Comparison of ENCODE assay signal across 21 cellular contexts in the genomic region with DNA sequence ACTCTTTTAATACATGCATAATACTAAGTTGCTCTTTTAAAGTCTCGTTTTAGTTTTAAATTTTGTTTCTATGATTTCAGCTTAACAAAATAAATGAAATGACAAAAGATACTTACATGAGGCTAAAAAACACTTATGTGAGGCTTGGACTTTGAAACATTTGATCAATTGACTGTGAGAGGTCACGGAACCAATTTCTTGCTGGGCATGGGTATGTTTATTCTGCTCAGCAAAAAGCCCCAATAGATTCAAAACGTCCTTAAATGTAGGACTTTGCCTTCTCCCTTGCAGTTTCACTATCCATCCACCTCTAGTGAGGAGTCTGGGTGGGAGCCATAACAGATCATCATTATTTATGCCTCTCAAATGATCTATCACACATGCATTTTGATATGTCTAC.
"Had no signal": no experiment of that assay in that cellular context is flagged by ENCODE, and none has a peak within 500 bp of the region (broad histone marks: within the 10 kb centered on the region; RNA-seq: fewer than 3 reads in every experiment).

No MANE protein-coding gene starts in this region.

- H3K27me3 ChIP-seq: MG63 had no signal

- H3K9me3 ChIP-seq: MG63 had no signal

- DNase-seq: Karpas-422, KBM-7, MG63, NCI-H1092, NCI-H1105 treated with DMSO at 0.1 percent for 48 hours, NCI-H1417 treated with DMSO at 0.1 percent for 48 hours, NCI-H187, NCI-H2029, NCI-H2081 treated with DMSO at 0.1 percent for 48 hours, NCI-H2171, NCI-H226, NCI-H446, NCI-H510A, NCI-H524 treated with DMSO at 0.1 percent for 48 hours, NCI-H69, NCI-H774, SHP77 had no signal

- H3K27ac ChIP-seq: HL-60, RWPE1 had no signal

- ATAC-seq: SK-N-SH treated with all-trans-retinoic acid at 6 μM for 48 hours had no signal

- FAIRE-seq: HTR-8/SVneo had no signal

- H3K4me3 ChIP-seq: MG63 had no signal

- H3K36me3 ChIP-seq: MG63 had no signal
